Comparison of ENCODE assay signal across 16 cellular contexts in the genomic region with DNA sequence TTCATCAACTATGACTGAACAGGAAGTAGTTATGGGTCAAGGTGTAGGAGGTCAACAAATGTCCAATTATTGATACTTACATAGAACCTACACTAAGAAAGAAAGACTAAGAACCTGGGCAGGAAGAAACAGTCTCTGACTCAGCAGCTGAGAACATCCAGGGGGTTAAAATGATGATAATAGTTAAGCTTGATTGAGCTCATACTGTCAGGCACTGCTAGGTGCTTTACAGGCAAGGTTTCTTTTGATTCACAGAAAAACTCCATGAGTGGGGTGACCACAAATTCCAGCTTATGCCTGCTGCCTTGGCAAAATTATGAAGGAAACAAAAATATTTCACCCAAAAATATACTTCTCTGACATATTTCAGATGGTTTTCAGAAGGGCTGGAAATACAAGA.
A peak's percentile ranks its signal among the peaks of the same experiment; 100 is the strongest.
DNase-seq lines count a peak whose midpoint lies in the region; ATAC-seq and TF ChIP-seq lines count a peak whose summit lies in the region.
"Had no signal": no experiment of that assay in that cellular context is flagged by ENCODE, and none has a peak within 500 bp of the region (broad histone marks: within the 10 kb centered on the region; RNA-seq: fewer than 3 reads in every experiment).

No MANE protein-coding gene starts in this region.

- peaks cover 18% of the 10 kb centered on the region for H3K9me3 Mint-ChIP-seq in T-helper 1 cell treated with Interleukin-12 subunit alpha and Interleukin-12 subunit beta and Interleukin-4 antibody, amounts not matched to agents 30 μg/mL and 1 μg/mL, for 36 hours
- H3K9me3 Mint-ChIP-seq in activated T-helper 17 cell treated with anti-CD3 and anti-CD28 coated beads, Interleukin-2, amount 50 U/mL, for 72 hours = peaks cover 7% of the 10 kb centered on the region
- peaks cover 20% of the 10 kb centered on the region for H3K9me3 Mint-ChIP-seq in mesothelial cell of epicardium

- H3K4me1 Mint-ChIP-seq in T-helper 1 cell treated with Interleukin-12 subunit alpha and Interleukin-12 subunit beta and Interleukin-4 antibody, amounts not matched to agents 30 μg/mL and 1 μg/mL, for 36 hours (ENCODE audit: low read depth) = peaks cover 34% of the 10 kb centered on the region
- H3K4me1 Mint-ChIP-seq in activated T-helper 17 cell treated with anti-CD3 and anti-CD28 coated beads, Interleukin-2, amount 50 U/mL, for 72 hours = peaks cover 39% of the 10 kb centered on the region
- peaks cover 27% of the 10 kb centered on the region for H3K4me1 Mint-ChIP-seq in mesothelial cell of epicardium

- H3K36me3 Mint-ChIP-seq in T-helper 1 cell treated with Interleukin-12 subunit alpha and Interleukin-12 subunit beta and Interleukin-4 antibody, amounts not matched to agents 30 μg/mL and 1 μg/mL, for 36 hours (ENCODE audit: low read depth) = peaks cover 25% of the 10 kb centered on the region
- peaks cover 37% of the 10 kb centered on the region for H3K36me3 Mint-ChIP-seq in activated T-helper 17 cell treated with anti-CD3 and anti-CD28 coated beads, Interleukin-2, amount 50 U/mL, for 72 hours (ENCODE audit: low read depth)
- peaks cover 24% of the 10 kb centered on the region for H3K36me3 Mint-ChIP-seq in mesothelial cell of epicardium

- H3K27ac Mint-ChIP-seq in T-helper 1 cell treated with Interleukin-12 subunit alpha and Interleukin-12 subunit beta and Interleukin-4 antibody, amounts not matched to agents 30 μg/mL and 1 μg/mL, for 36 hours = peak overlapping the region; percentile 62
- peak overlapping the region; percentile 81 for H3K27ac Mint-ChIP-seq in activated T-helper 17 cell treated with anti-CD3 and anti-CD28 coated beads, Interleukin-2, amount 50 U/mL, for 72 hours
- H3K27ac Mint-ChIP-seq in mesothelial cell of epicardium = peak overlapping the region; percentile 2
- H3K27ac Mint-ChIP-seq: activated T-helper 1 cell treated with anti-CD3 and anti-CD28 coated beads, Interleukin-12 subunit alpha, Interleukin-12 subunit beta, Interleukin-2, Interleukin-4 antibody, amounts not matched to agents 30 ng/mL and 10 ng/mL and 1 ng/mL, durations not matched to agents 14 hours and 24 hours and 36 hours had no signal

- H3K4me3 Mint-ChIP-seq in T-helper 1 cell treated with Interleukin-12 subunit alpha and Interleukin-12 subunit beta and Interleukin-4 antibody, amounts not matched to agents 30 μg/mL and 1 μg/mL, for 36 hours = no peak overlapping the region
- peak overlapping the region; percentile 39 for H3K4me3 Mint-ChIP-seq in activated T-helper 17 cell treated with anti-CD3 and anti-CD28 coated beads, Interleukin-2, amount 50 U/mL, for 72 hours
- H3K4me3 Mint-ChIP-seq in mesothelial cell of epicardium = no peak overlapping the region
- H3K4me3 Mint-ChIP-seq: activated T-helper 1 cell treated with anti-CD3 and anti-CD28 coated beads, Interleukin-12 subunit alpha, Interleukin-12 subunit beta, Interleukin-2, Interleukin-4 antibody, amounts not matched to agents 30 ng/mL and 10 ng/mL and 1 ng/mL, durations not matched to agents 14 hours and 24 hours and 36 hours had no signal

- in situ Hi-C loops in GM13976 (cut with MboI; ENCODE audit: low sequenced_read_pairs, unreplicated experiment) = no loop called here

- no peak for TF ChIP-seq CTCF in mesothelial cell of epicardium (IDR thresholded peaks at IDR 0.05; ENCODE audit: unreplicated experiment)
- TF ChIP-seq CTCF in GM13976 (IDR thresholded peaks at IDR 0.05; ENCODE audit: borderline replicate concordance, control extremely low read depth, extremely low read depth, insufficient read depth, missing control alignments) = no peak

- no peaks in the 10 kb centered on the region for H3K27me3 Mint-ChIP-seq in T-helper 1 cell treated with Interleukin-12 subunit alpha and Interleukin-12 subunit beta and Interleukin-4 antibody, amounts not matched to agents 30 μg/mL and 1 μg/mL, for 36 hours (ENCODE audit: low read depth)
- H3K27me3 Mint-ChIP-seq in activated T-helper 17 cell treated with anti-CD3 and anti-CD28 coated beads, Interleukin-2, amount 50 U/mL, for 72 hours = no peaks in the 10 kb centered on the region
- H3K27me3 Mint-ChIP-seq in mesothelial cell of epicardium (ENCODE audit: low read depth) = no peaks in the 10 kb centered on the region

- DNase-seq in T-helper 1 cell (no peak), mesothelial cell of epicardium (ENCODE audit: low spot score in 2 of 2, unreplicated experiment in 2 of 2) (no peak), GM03348 (ENCODE audit: low spot score) (no peak), GM13976 (ENCODE audit: low spot score) (no peak)
- DNase-seq: activated CD4-positive, CD25-positive, alpha-beta regulatory T cell; C1 segment of cervical spinal cord; DMS79; effector CD8-positive, alpha-beta T cell; NCI-H2029; NCI-H524; SW 1271 had no signal

- peak; percentile 52 for ATAC-seq in HG02610 (IDR thresholded peaks at IDR 0.05; ENCODE audit: unreplicated experiment)
- peak; percentile 70 for ATAC-seq in activated T-helper 17 cell treated with anti-CD3 and anti-CD28 coated beads, Interleukin-2, amount 50 U/mL, for 72 hours (replicated peaks)
- ATAC-seq in HG03039 (IDR thresholded peaks at IDR 0.05; ENCODE audit: unreplicated experiment) = no peak

Comparison
In these comparisons a context has a peak if more than half of its experiments do, and no peak if none do; other contexts are left out.
1. H3K27ac Mint-ChIP-seq: peak in every context shown above with its lines; median percentile 81 in activated T-helper 17 cell treated with anti-CD3 and anti-CD28 coated beads, Interleukin-2, amount 50 U/mL, for 72 hours; 62 in T-helper 1 cell treated with Interleukin-12 subunit alpha and Interleukin-12 subunit beta and Interleukin-4 antibody, amounts not matched to agents 30 μg/mL and 1 μg/mL, for 36 hours; 2 in mesothelial cell of epicardium.